15 cellular contexts compared by ENCODE assay signal in the genomic region with DNA sequence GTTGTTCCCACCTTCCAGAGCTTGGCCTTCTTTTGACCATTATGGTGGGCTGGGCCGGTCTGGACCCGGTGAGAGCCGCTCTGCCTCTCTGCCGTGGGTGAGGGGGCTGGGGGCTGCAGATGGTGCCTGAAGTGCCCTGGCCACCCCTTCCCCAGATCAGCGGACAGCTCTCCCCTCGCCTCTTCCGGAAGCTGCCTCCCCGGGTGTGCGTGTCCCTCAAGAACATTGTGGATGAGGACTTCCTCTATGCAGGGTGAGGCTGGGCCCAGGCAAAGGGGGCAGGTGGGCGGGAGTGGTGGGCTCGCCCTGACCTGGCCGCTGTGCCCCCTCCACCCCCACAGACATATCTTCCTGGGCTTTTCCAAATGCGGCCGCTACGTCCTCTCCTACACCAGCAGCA. TPM values are rescaled to one million over a fixed set of nuclear protein-coding genes. Genes with fewer than 3 reads are reported as not detected.
A peak's percentile ranks its signal among the peaks of the same experiment; 100 is the strongest.
DNase-seq lines count a peak whose midpoint lies in the region; ATAC-seq and TF ChIP-seq lines count a peak whose summit lies in the region.
"Had no signal": no experiment of that assay in that cellular context is flagged by ENCODE, and none has a peak within 500 bp of the region (broad histone marks: within the 10 kb centered on the region; RNA-seq: fewer than 3 reads in every experiment).

No MANE protein-coding gene starts in this region.

- H3K14ac ChIP-seq in neuronal stem cell (ENCODE audit: low read length): no peak overlapping the region

- H3K4me1 ChIP-seq in Loucy (ENCODE audit: insufficient read depth, low read length, poor library complexity, severe bottlenecking) (peaks cover 10% of the 10 kb centered on the region), neuronal stem cell (ENCODE audit: control insufficient read depth in 2 of 2, insufficient read depth in 1 of 2, low read depth in 1 of 2, low read length in 2 of 2) (peaks cover 4 to 9% of the 10 kb centered on the region in 2 donors)

- peaks cover 7% of the 10 kb centered on the region for H3K36me3 Mint-ChIP-seq in T-helper 1 cell treated with Interleukin-12 subunit alpha and Interleukin-12 subunit beta and Interleukin-4 antibody, amounts not matched to agents 30 μg/mL and 1 μg/mL, for 36 hours (ENCODE audit: low read depth)
- H3K36me3 Mint-ChIP-seq in brain: peaks cover 21% of the 10 kb centered on the region

- H3K18ac ChIP-seq in neuronal stem cell (ENCODE audit: low read length): no peak overlapping the region

- H3K9ac ChIP-seq in Loucy (ENCODE audit: low read depth, low read length, poor library complexity, severe bottlenecking) (peak overlapping the region; percentile 92), neuronal stem cell (ENCODE audit: low read depth, low read length, poor library complexity) (no peak overlapping the region)

- H3K4me2 ChIP-seq in Loucy (ENCODE audit: low read depth, low read length, poor library complexity, severe bottlenecking) (peak overlapping the region; percentile 94), neuronal stem cell (ENCODE audit: insufficient read depth, low read length, poor library complexity, severe bottlenecking) (no peak overlapping the region)

- H3K9me3 Mint-ChIP-seq in T-helper 1 cell treated with Interleukin-12 subunit alpha and Interleukin-12 subunit beta and Interleukin-4 antibody, amounts not matched to agents 30 μg/mL and 1 μg/mL, for 36 hours: no peaks in the 10 kb centered on the region
- peaks cover 0 to 5% (median 0%) of the 10 kb centered on the region in 5 experiments for H3K9me3 Mint-ChIP-seq in brain

- no peak overlapping the region for H3K4ac ChIP-seq in neuronal stem cell (ENCODE audit: low read length)

- no peak overlapping the region for H4K8ac ChIP-seq in neuronal stem cell (ENCODE audit: low read depth, low read length)

- no peak for TF ChIP-seq CTCF in Loucy (conservative IDR thresholded peaks at IDR 0.05; ENCODE audit: low read length)
- no peak for TF ChIP-seq CTCF in brain (conservative IDR thresholded peaks at IDR 0.05)

- H3K9me3 ChIP-seq in Loucy (ENCODE audit: insufficient read depth, low read depth, low read length) (no peaks in the 10 kb centered on the region), neuronal stem cell (replicated peaks in 1 of 2; ENCODE audit: control insufficient read depth in 2 of 2, insufficient read depth in 1 of 2, low read depth in 1 of 2, low read length in 2 of 2) (no peaks in the 10 kb centered on the region)
- H3K9me3 ChIP-seq: heart right ventricle had no signal

- peak overlapping the region; percentile 56 for H2AK5ac ChIP-seq in neuronal stem cell (ENCODE audit: low read depth, low read length)

- DNase-seq in T-helper 1 cell (no peak), neuronal stem cell (ENCODE audit: low spot score) (no peak)
- DNase-seq: 8988T, activated gamma-delta T cell, erythroblast, heart right ventricle, left cardiac atrium, NCI-H1092 treated with DMSO at 0.1 percent for 48 hours, WERI-Rb-1 had no signal

- H3K9me2 ChIP-seq in Loucy (replicated peaks; ENCODE audit: low read depth, low read length): no peaks in the 10 kb centered on the region

- H3K36me3 ChIP-seq in Loucy (ENCODE audit: insufficient read depth, low read length) (peaks cover 41% of the 10 kb centered on the region; the same call in 1 of the 2 replicates), neuronal stem cell (replicated peaks in 1 of 2; ENCODE audit: control insufficient read depth in 2 of 2, insufficient read depth in 2 of 2, low read length in 2 of 2) (peaks cover 36 to 55% of the 10 kb centered on the region in 2 donors)

- peaks cover 26% of the 10 kb centered on the region for H4K20me1 ChIP-seq in Loucy (ENCODE audit: insufficient read depth, low read length, poor library complexity, severe bottlenecking)

- no peak overlapping the region for H3K27ac Mint-ChIP-seq in T-helper 1 cell treated with Interleukin-12 subunit alpha and Interleukin-12 subunit beta and Interleukin-4 antibody, amounts not matched to agents 30 μg/mL and 1 μg/mL, for 36 hours
- peak overlapping the region in 3 of 5 experiments; percentile 19 to 59 (median 28) for H3K27ac Mint-ChIP-seq in brain

- H2AFZ ChIP-seq in Loucy (ENCODE audit: low read length): no peak overlapping the region
- no peak overlapping the region for H2AFZ ChIP-seq in neuronal stem cell (ENCODE audit: low read length)

- H3K27ac ChIP-seq in neuronal stem cell (replicated peaks; ENCODE audit: low read length): no peak overlapping the region
- H3K27ac ChIP-seq: WERI-Rb-1 had no signal

- no peak overlapping the region for H4K91ac ChIP-seq in neuronal stem cell (ENCODE audit: low read depth, low read length, poor library complexity)

- H3K23ac ChIP-seq in neuronal stem cell (ENCODE audit: low read depth, low read length, poor library complexity): no peak overlapping the region

- ATAC-seq in HG02642 (IDR thresholded peaks at IDR 0.05; ENCODE audit: poor library complexity, unreplicated experiment) (no peak), GM21576 (IDR thresholded peaks at IDR 0.05; ENCODE audit: unreplicated experiment) (no peak), HG03571 (IDR thresholded peaks at IDR 0.05; ENCODE audit: unreplicated experiment) (no peak)
- ATAC-seq: heart right ventricle, left cardiac atrium had no signal

- no peak overlapping the region for H2BK12ac ChIP-seq in neuronal stem cell (ENCODE audit: low read length)

- WGBS in neuronal stem cell (ENCODE audit: extremely low coverage in 2 of 2, insufficient read length in 2 of 2, insufficient replicate concordance in 1 of 2), 2 donors: no CpG with 5 or more reads among the region's 15 CpGs

- no peak overlapping the region for H2BK120ac ChIP-seq in neuronal stem cell (ENCODE audit: low read depth, low read length)

- peaks cover 62% of the 10 kb centered on the region for H3K79me2 ChIP-seq in Loucy (ENCODE audit: insufficient read depth, low read length)

- H3K4me3 Mint-ChIP-seq in T-helper 1 cell treated with Interleukin-12 subunit alpha and Interleukin-12 subunit beta and Interleukin-4 antibody, amounts not matched to agents 30 μg/mL and 1 μg/mL, for 36 hours: peak overlapping the region; percentile 65
- H3K4me3 Mint-ChIP-seq in brain: peak overlapping the region; percentile 90 to 98 (median 92)

- H3K4me3 ChIP-seq in Loucy (ENCODE audit: low read length, poor library complexity, severe bottlenecking) (peak overlapping the region; percentile 93), neuronal stem cell (ENCODE audit: low read length in 2 of 2) (peak overlapping the region; percentile 32 to 65)

- peaks cover 30% of the 10 kb centered on the region for H3K79me1 ChIP-seq in neuronal stem cell (ENCODE audit: low read depth, low read length)

- no peaks in the 10 kb centered on the region for H3K27me3 Mint-ChIP-seq in T-helper 1 cell treated with Interleukin-12 subunit alpha and Interleukin-12 subunit beta and Interleukin-4 antibody, amounts not matched to agents 30 μg/mL and 1 μg/mL, for 36 hours (ENCODE audit: low read depth)
- no peaks in the 10 kb centered on the region for H3K27me3 Mint-ChIP-seq in brain

- no peaks in the 10 kb centered on the region for H3F3A ChIP-seq in Loucy (ENCODE audit: low read depth)

- H2BK15ac ChIP-seq in neuronal stem cell (ENCODE audit: low read length): no peak overlapping the region

- H3K27me3 ChIP-seq in Loucy (ENCODE audit: insufficient read depth, low read length, poor library complexity, severe bottlenecking) (no peaks in the 10 kb centered on the region), neuronal stem cell (ENCODE audit: control insufficient read depth in 3 of 3, insufficient read depth in 3 of 3, low read depth in 1 of 3, low read length in 3 of 3) (no peaks in the 10 kb centered on the region)
- H3K27me3 ChIP-seq: heart right ventricle had no signal

- peak overlapping the region; percentile 77 for H2BK5ac ChIP-seq in neuronal stem cell (ENCODE audit: low read length)

- peaks cover 7% of the 10 kb centered on the region for H3K4me1 Mint-ChIP-seq in T-helper 1 cell treated with Interleukin-12 subunit alpha and Interleukin-12 subunit beta and Interleukin-4 antibody, amounts not matched to agents 30 μg/mL and 1 μg/mL, for 36 hours (ENCODE audit: low read depth)
- peaks cover 22% of the 10 kb centered on the region for H3K4me1 Mint-ChIP-seq in brain

RNA-seq across cellular contexts. Expression of a gene that starts 1.9 kb away (rescaled TPM):
- polyA plus RNA-seq in brain (ENCODE audit: insufficient read depth, low read depth, low replicate concordance): 52.5 TPM
- 44.9 TPM for polyA plus RNA-seq in neuronal stem cell (2013, experiment 1 of 2)
- polyA plus RNA-seq in neuronal stem cell (2013, experiment 2 of 2): 44.2 TPM

RNA-seq across cellular contexts. Expression of a gene that starts 16.0 kb away (rescaled TPM):
- 2.4 TPM for polyA plus RNA-seq in brain (ENCODE audit: insufficient read depth, low read depth, low replicate concordance)
- 2.8 TPM for polyA plus RNA-seq in neuronal stem cell (2013, experiment 1 of 2)
- 2.8 TPM for polyA plus RNA-seq in neuronal stem cell (2013, experiment 2 of 2)

RNA-seq across cellular contexts. Expression of a gene that starts 48.2 kb away (rescaled TPM):
- 75.2 TPM for polyA plus RNA-seq in brain (ENCODE audit: insufficient read depth, low read depth, low replicate concordance)
- polyA plus RNA-seq in neuronal stem cell (2013, experiment 1 of 2): 19.7 TPM
- 18.7 TPM for polyA plus RNA-seq in neuronal stem cell (2013, experiment 2 of 2)

RNA-seq across cellular contexts. Expression of a gene that starts 48.3 kb away (rescaled TPM):
- polyA plus RNA-seq in brain (ENCODE audit: insufficient read depth, low read depth, low replicate concordance): 19.0 TPM
- polyA plus RNA-seq in neuronal stem cell (2013, experiment 1 of 2): 1.8 TPM
- 2.1 TPM for polyA plus RNA-seq in neuronal stem cell (2013, experiment 2 of 2)

RNA-seq across cellular contexts. Expression of a gene that starts 51.9 kb away (rescaled TPM):
- 17.4 TPM for polyA plus RNA-seq in brain (ENCODE audit: insufficient read depth, low read depth, low replicate concordance)
- polyA plus RNA-seq in neuronal stem cell (2013, experiment 1 of 2): 7.3 TPM
- polyA plus RNA-seq in neuronal stem cell (2013, experiment 2 of 2): 7.5 TPM
